ENCODE assay signal across 1 cellular context in the genomic region with DNA sequence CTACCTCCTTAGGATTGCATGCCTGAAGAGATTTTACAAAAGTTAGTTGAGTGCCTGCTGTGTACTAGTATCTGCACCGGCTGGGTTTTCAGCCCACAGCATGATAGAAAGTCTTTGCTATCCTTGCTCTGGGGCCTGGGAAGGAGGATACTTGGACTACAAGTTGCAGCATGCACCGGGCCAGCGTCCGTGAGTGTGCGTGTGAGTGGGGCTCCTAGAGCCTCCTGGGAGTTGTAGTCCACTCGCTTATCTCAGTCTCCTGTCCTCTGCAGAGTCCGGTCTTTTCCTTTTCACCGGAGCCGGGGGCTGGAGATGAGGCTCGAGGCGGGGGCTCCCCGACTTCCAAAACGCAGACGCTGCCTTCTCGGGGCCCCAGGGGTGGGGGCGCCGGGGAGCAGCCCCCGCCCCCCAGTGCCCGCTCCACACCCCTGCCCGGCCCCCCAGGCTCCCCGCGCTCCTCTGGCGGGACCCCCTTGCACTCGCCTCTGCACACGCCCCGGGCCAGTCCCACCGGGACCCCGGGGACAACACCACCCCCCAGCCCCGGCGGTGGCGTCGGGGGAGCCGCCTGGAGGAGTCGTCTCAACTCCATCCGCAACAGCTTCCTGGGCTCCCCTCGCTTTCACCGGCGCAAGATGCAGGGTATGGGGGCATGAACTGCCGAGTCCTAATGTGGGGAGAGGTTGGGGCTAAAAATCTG.
TF ChIP-seq lines count a peak whose summit lies in the region.

No MANE protein-coding gene starts in this region.

TF ChIP-seq in WTC11, 78 proteins besides CTCF, POLR2A, EP300 and RAD21 (continued from another document):
- TF ChIP-seq ZNF425 (CRISPR knock-in tag; conservative IDR thresholded peaks at IDR 0.05) (no peak), JAZF1 (CRISPR knock-in tag; IDR thresholded peaks at IDR 0.05) (no peak), NR1H2 (CRISPR knock-in tag; IDR thresholded peaks at IDR 0.05) (no peak), GRHL2 (CRISPR knock-in tag; IDR thresholded peaks at IDR 0.05; ENCODE audit: insufficient replicate concordance, severe bottlenecking) (no peak), GABPB1 (CRISPR knock-in tag; IDR thresholded peaks at IDR 0.05) (no peak)
- TF ChIP-seq, protein P1, sequence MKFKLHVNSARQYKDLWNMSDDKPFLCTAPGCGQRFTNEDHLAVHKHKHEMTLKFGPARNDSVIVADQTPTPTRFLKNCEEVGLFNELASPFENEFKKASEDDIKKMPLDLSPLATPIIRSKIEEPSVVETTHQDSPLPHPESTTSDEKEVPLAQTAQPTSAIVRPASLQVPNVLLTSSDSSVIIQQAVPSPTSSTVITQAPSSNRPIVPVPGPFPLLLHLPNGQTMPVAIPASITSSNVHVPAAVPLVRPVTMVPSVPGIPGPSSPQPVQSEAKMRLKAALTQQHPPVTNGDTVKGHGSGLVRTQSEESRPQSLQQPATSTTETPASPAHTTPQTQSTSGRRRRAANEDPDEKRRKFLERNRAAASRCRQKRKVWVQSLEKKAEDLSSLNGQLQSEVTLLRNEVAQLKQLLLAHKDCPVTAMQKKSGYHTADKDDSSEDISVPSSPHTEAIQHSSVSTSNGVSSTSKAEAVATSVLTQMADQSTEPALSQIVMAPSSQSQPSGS (CRISPR knock-in tag; IDR thresholded peaks at IDR 0.05; ENCODE audit: borderline replicate concordance, low read depth), result no peak
- TF ChIP-seq, protein P2, sequence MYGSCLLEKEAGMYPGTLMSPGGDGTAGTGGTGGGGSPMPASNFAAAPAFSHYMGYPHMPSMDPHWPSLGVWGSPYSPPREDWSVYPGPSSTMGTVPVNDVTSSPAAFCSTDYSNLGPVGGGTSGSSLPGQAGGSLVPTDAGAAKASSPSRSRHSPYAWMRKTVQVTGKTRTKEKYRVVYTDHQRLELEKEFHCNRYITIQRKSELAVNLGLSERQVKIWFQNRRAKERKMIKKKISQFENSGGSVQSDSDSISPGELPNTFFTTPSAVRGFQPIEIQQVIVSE (CRISPR knock-in tag; IDR thresholded peaks at IDR 0.05; ENCODE audit: borderline replicate concordance), result no peak
- TF ChIP-seq, protein P3, sequence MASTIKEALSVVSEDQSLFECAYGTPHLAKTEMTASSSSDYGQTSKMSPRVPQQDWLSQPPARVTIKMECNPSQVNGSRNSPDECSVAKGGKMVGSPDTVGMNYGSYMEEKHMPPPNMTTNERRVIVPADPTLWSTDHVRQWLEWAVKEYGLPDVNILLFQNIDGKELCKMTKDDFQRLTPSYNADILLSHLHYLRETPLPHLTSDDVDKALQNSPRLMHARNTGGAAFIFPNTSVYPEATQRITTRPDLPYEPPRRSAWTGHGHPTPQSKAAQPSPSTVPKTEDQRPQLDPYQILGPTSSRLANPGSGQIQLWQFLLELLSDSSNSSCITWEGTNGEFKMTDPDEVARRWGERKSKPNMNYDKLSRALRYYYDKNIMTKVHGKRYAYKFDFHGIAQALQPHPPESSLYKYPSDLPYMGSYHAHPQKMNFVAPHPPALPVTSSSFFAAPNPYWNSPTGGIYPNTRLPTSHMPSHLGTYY (CRISPR knock-in tag; IDR thresholded peaks at IDR 0.05), result no peak
